ENCODE assay signal across 14 cellular contexts in the genomic region with DNA sequence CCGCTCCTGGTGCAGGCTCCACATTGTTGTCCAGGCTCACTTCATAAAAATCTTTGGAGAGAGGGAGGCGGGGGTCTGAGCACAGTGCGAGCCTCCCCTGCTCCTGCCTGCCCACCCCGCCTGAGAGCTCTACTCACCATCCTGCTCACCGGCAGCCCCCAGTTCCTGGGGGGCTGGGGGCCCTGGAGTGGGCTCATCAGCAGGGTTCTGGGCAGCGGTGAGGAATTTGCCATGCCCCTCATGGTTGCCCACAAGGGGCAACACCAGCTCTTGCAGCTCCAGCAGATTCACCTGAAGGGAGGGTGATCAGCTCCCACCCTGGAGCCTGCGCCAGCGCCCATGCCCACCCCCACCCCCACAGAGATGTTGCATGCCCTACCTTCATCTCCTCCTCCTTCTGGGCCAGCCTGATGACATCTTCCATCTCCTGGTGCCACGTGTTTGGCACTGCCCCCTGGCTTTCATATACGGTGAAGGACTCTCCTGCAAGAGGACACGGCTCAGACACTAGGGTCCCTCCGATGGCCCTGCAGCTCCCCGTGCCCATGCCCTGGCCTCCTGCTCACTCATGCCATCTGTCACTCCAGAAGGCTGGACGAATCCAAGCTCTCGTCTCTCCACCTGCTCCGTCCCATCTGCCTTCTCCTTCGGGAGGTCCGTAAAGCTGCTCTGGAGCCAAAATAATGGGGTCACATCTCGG.
"Had no signal": no experiment of that assay in that cellular context is flagged by ENCODE, and none has a peak within 500 bp of the region (broad histone marks: within the 10 kb centered on the region; RNA-seq: fewer than 3 reads in every experiment).

No MANE protein-coding gene starts in this region.

- H3K27me3 ChIP-seq: gastrocnemius medialis, vagina had no signal

- H3K9me3 ChIP-seq: gastrocnemius medialis, thoracic aorta, vagina had no signal

- H3K36me3 Mint-ChIP-seq: brain had no signal

- H3K27ac ChIP-seq: gastrocnemius medialis, thoracic aorta, vagina had no signal

- H3K9me3 Mint-ChIP-seq: activated CD4-positive, alpha-beta memory T cell treated with anti-CD3 and anti-CD28 coated beads, Interleukin-2, amount 10 ng/mL, durations not matched to agents 7 days and 5 days; activated T-helper 2 cell treated with anti-CD3 and anti-CD28 coated beads, Interferon-gamma antibody, Interleukin-2, Interleukin-4, amounts not matched to agents 10 μg/mL and 5 μg/mL and 100 μg/mL, durations not matched to agents 14 hours and 24 hours and 36 hours; brain; stimulated activated naive CD8-positive, alpha-beta T cell treated with anti-CD3 and anti-CD28 coated beads, Interleukin-15, amount 100 ng/mL, for 72 hours had no signal

- DNase-seq: activated CD4-positive, alpha-beta memory T cell treated with anti-CD3 and anti-CD28 coated beads, Interleukin-2, amount 10 ng/mL, durations not matched to agents 7 days and 5 days; activated CD4-positive, alpha-beta T cell treated with anti-CD3 and anti-CD28 coated beads for 1 hour; activated naive CD4-positive, alpha-beta T cell treated with anti-CD3 and anti-CD28 coated beads, Interleukin-2, amount 50 U/mL, for 16 hours; amniotic stem cell; gastrocnemius medialis; stimulated activated CD4-positive, alpha-beta T cell treated with anti-CD3 and anti-CD28 coated beads, Interleukin-15, amount 100 ng/mL, for 24 hours; stimulated activated CD4-positive, alpha-beta T cell treated with anti-CD3 and anti-CD28 coated beads, Interleukin-4, amount 100 ng/mL, for 24 hours; stimulated activated naive CD8-positive, alpha-beta T cell treated with anti-CD3 and anti-CD28 coated beads, Interleukin-15, amount 100 ng/mL, for 72 hours had no signal

- H3K4me1 ChIP-seq: gastrocnemius medialis had no signal

- H3K4me3 ChIP-seq: gastrocnemius medialis, thoracic aorta, vagina had no signal

- FAIRE-seq: endothelial cell of umbilical vein, keratinocyte had no signal

- H3K4me3 Mint-ChIP-seq: activated CD4-positive, alpha-beta memory T cell treated with anti-CD3 and anti-CD28 coated beads, Interleukin-2, amount 10 ng/mL, durations not matched to agents 7 days and 5 days; brain; stimulated activated naive CD8-positive, alpha-beta T cell treated with anti-CD3 and anti-CD28 coated beads, Interleukin-15, amount 100 ng/mL, for 72 hours had no signal

- H3K4me1 Mint-ChIP-seq: brain; stimulated activated naive CD8-positive, alpha-beta T cell treated with anti-CD3 and anti-CD28 coated beads, Interleukin-15, amount 100 ng/mL, for 72 hours had no signal

- ATAC-seq: gastrocnemius medialis; stimulated activated naive CD8-positive, alpha-beta T cell treated with anti-CD3 and anti-CD28 coated beads, Interleukin-15, amount 100 ng/mL, for 72 hours had no signal

- H3K36me3 ChIP-seq: gastrocnemius medialis, thoracic aorta, vagina had no signal

- H3K27ac Mint-ChIP-seq: activated CD4-positive, alpha-beta memory T cell treated with anti-CD3 and anti-CD28 coated beads, Interleukin-2, amount 10 ng/mL, durations not matched to agents 7 days and 5 days; activated T-helper 2 cell treated with anti-CD3 and anti-CD28 coated beads, Interferon-gamma antibody, Interleukin-2, Interleukin-4, amounts not matched to agents 10 μg/mL and 5 μg/mL and 100 μg/mL, durations not matched to agents 14 hours and 24 hours and 36 hours had no signal
